Comparison of ENCODE assay signal across 7 cellular contexts in genomic region chr13:20525601-20526544, GRCh38. TPM values are rescaled to one million over a fixed set of nuclear protein-coding genes. Genes with fewer than 3 reads are reported as not detected.
DNase-seq lines count a peak whose midpoint lies in the region; ATAC-seq and TF ChIP-seq lines count a peak whose summit lies in the region.

Gene CRYL1, minus strand, starts transcription at chr13:20525857. Its CDS starts 63 bp downstream, at chr13:20525794.

- TF ChIP-seq CTCF in activated B cell treated with CpG ODN at 0.5 μM for 24 hours (IDR thresholded peaks at IDR 0.05) (no peak), cardiac fibroblast (IDR thresholded peaks at IDR 0.05; ENCODE audit: low read depth, low read length) (no peak)

- intact Hi-C loops in activated B cell treated with CpG ODN at 0.5 μM for 24 hours (cut with micrococcal nuclease), result loop anchor here (1.0 to 10.0 kb wide), 7 partner anchors 18 to 1149 kb away; partner anchors contain the start of genes FGF9, XPO4 and ZMYM2

- H3K9me3 Mint-ChIP-seq in activated B cell treated with CpG ODN at 0.5 μM for 24 hours, result peaks cover under 1% of the 10 kb centered on the region

- H3K4me3 ChIP-seq in cardiac fibroblast (replicated peaks in 1 of 2; ENCODE audit: low read depth in 2 of 2, low read length in 2 of 2), result peak within 1 kb of the TSS; percentile 73 to 75

- peak within 1 kb of the TSS; percentile 87 for H3K4me3 Mint-ChIP-seq in activated B cell treated with CpG ODN at 0.5 μM for 24 hours

- TF ChIP-seq POLR2A in GM18526 (IDR thresholded peaks at IDR 0.05; ENCODE audit: extremely low read depth, insufficient read length), result peak; percentile 69

- POLR2A ChIA-PET in activated B cell treated with CpG ODN at 0.5 μM for 24 hours (lab: Charles Lee), result interaction anchor here (0.7 to 2.9 kb wide), 5 partner anchors 15 to 308 kb away, joined by 3 to 36 read pairs (median 8); partner anchors contain the start of genes EEF1AKMT1 and IFT88

- no peaks in the 10 kb centered on the region for H3K27me3 Mint-ChIP-seq in activated B cell treated with CpG ODN at 0.5 μM for 24 hours

- H3K36me3 Mint-ChIP-seq in activated B cell treated with CpG ODN at 0.5 μM for 24 hours (ENCODE audit: low read depth), result no peaks in the 10 kb centered on the region

- H3K27ac Mint-ChIP-seq in activated B cell treated with CpG ODN at 0.5 μM for 24 hours, result peak within 1 kb of the TSS; percentile 79

- DNase-seq in NCI-H2196 (lab: John Stamatoyannopoulos, UW; ENCODE audit: unreplicated experiment), result peak; percentile 28
- peak; percentile 69 for DNase-seq in activated B cell treated with CpG ODN at 0.5 μM for 24 hours
- peak; percentile 65 to 82 for DNase-seq in cardiac fibroblast (ENCODE audit: low read depth in 2 of 2)
- DNase-seq in iris pigment epithelial cell (ENCODE audit: low read depth), result peak; percentile 55
- DNase-seq in stimulated activated CD4-positive, alpha-beta T cell treated with anti-CD3 and anti-CD28 coated beads, Interleukin-12 subunit alpha, Interleukin-12 subunit beta, amount 100 ng/mL, for 24 hours (ENCODE audit: low read depth in 2 of 2), result peak; percentile 43 to 63

- ATAC-seq in HG02973 (IDR thresholded peaks at IDR 0.05; ENCODE audit: unreplicated experiment), result peak; percentile 71
- ATAC-seq in activated B cell treated with CpG ODN at 0.5 μM for 24 hours (ENCODE audit: low read depth), result peak; percentile 90

- H3K4me1 Mint-ChIP-seq in activated B cell treated with CpG ODN at 0.5 μM for 24 hours, result peaks cover 16% of the 10 kb centered on the region

- CTCF ChIA-PET in activated B cell treated with CpG ODN at 0.5 μM for 24 hours (lab: Charles Lee), result interaction anchor here (0.6 to 2.1 kb wide), 2 partner anchors 10 to 21 kb away, joined by 3 to 5 read pairs; no protein-coding TSS in a partner anchor

RNA-seq across cellular contexts. Expression of gene CRYL1, which starts in this region (rescaled TPM):
- total RNA-seq in activated B cell treated with CpG ODN at 0.5 μM for 24 hours, result 9.2 and 9.6 TPM in 2 replicates

Comparison
In these comparisons a context has a peak if more than half of its experiments do, and no peak if none do; other contexts are left out.
1. Peak in every context shown above with its lines: DNase-seq, ATAC-seq and H3K4me3 ChIP-seq.